10 cellular contexts compared by ENCODE assay signal in genomic region chr7:74097937-74098614, GRCh38. TPM values are rescaled to one million over a fixed set of nuclear protein-coding genes. Genes with fewer than 3 reads are reported as not detected.
DNase-seq lines count a peak whose midpoint lies in the region; ATAC-seq, FAIRE-seq and TF ChIP-seq lines count a peak whose summit lies in the region.
"Had no signal": no experiment of that assay in that cellular context is flagged by ENCODE, and none has a peak within 500 bp of the region (broad histone marks: within the 10 kb centered on the region; RNA-seq: fewer than 3 reads in every experiment).

No MANE protein-coding gene starts in this region.

- peaks cover 15% of the 10 kb centered on the region for H3K36me3 Mint-ChIP-seq in CD4-positive, CD25-positive, alpha-beta regulatory T cell

- TF ChIP-seq CTCF in PC-3 (conservative IDR thresholded peaks at IDR 0.05; ENCODE audit: low read depth, low read length) (no peak), epithelial cell of proximal tubule (conservative IDR thresholded peaks at IDR 0.05; ENCODE audit: low read depth, low read length) (no peak)

- peaks cover 11% of the 10 kb centered on the region for H3K36me3 ChIP-seq in CD4-positive, CD25-positive, alpha-beta regulatory T cell (ENCODE audit: control insufficient read depth, insufficient read depth, low read length)
- peaks cover 23% of the 10 kb centered on the region for H3K36me3 ChIP-seq in PC-3 (ENCODE audit: low read depth, low read length)
- peaks cover 3 to 4% of the 10 kb centered on the region in 2 donors for H3K36me3 ChIP-seq in small intestine (ENCODE audit: control insufficient read depth in 2 of 2, insufficient read depth in 2 of 2, low read length in 2 of 2)

- H3K27me3 ChIP-seq in CD4-positive, CD25-positive, alpha-beta regulatory T cell (ENCODE audit: control insufficient read depth, insufficient read depth, low read length), result no peaks in the 10 kb centered on the region
- no peaks in the 10 kb centered on the region for H3K27me3 ChIP-seq in PC-3 (ENCODE audit: low read length)
- H3K27me3 ChIP-seq in small intestine (ENCODE audit: control insufficient read depth in 2 of 2, insufficient read depth in 2 of 2, low read length in 2 of 2), result no peaks in the 10 kb centered on the region

- CTCF ChIA-PET in PC-3 (lab: Charles Lee), result no interaction called here

- no peaks in the 10 kb centered on the region for H3K9me3 ChIP-seq in CD4-positive, CD25-positive, alpha-beta regulatory T cell (ENCODE audit: control insufficient read depth in 2 of 2, low read length in 2 of 2)
- H3K9me3 ChIP-seq in PC-3 (ENCODE audit: low read length) (peaks cover 11% of the 10 kb centered on the region), small intestine (ENCODE audit: control insufficient read depth, low read depth) (no peaks in the 10 kb centered on the region)

- peaks cover 26% of the 10 kb centered on the region for H3K4me1 ChIP-seq in CD4-positive, CD25-positive, alpha-beta regulatory T cell (ENCODE audit: control insufficient read depth, insufficient read depth, low read length, poor library complexity, severe bottlenecking)
- H3K4me1 ChIP-seq in PC-3 (ENCODE audit: insufficient read depth, low read length), result peaks cover 36% of the 10 kb centered on the region
- no peaks in the 10 kb centered on the region for H3K4me1 ChIP-seq in small intestine (ENCODE audit: control insufficient read depth in 2 of 2, insufficient read depth in 1 of 2, low read depth in 1 of 2, low read length in 1 of 2)

- DNase-seq in CD4-positive, CD25-positive, alpha-beta regulatory T cell, result no peak
- DNase-seq in PC-3 (peak; percentile 84), epithelial cell of proximal tubule (ENCODE audit: low read depth) (peak; percentile 63), pulmonary artery endothelial cell (ENCODE audit: low read depth, low spot score) (peak; percentile 57), NCI-H774 (lab: John Stamatoyannopoulos, UW) (no peak), small intestine (no peak), kidney glomerular epithelial cell (lab: John Stamatoyannopoulos, UW) (no peak)
- DNase-seq: activated T-cell treated with anti-CD3 and anti-CD28 coated beads for 4 hours had no signal

- H3K27me3 Mint-ChIP-seq in CD4-positive, CD25-positive, alpha-beta regulatory T cell, result no peaks in the 10 kb centered on the region

- peaks cover 12% of the 10 kb centered on the region for H3K79me2 ChIP-seq in PC-3 (ENCODE audit: low read length)

- peaks cover 11% of the 10 kb centered on the region for H3F3A ChIP-seq in PC-3 (ENCODE audit: low read length, unreplicated experiment)

- POLR2A ChIA-PET in PC-3 (lab: Charles Lee; ENCODE audit: unreplicated experiment), result interaction anchor here (0.5 to 0.6 kb wide), 2 partner anchors 32 to 77 kb away, joined by 3 to 4 read pairs; no protein-coding TSS in a partner anchor

- no TSS peak for BruUV-seq in PC-3 (replicated peaks; lab: Mats Ljungman, UMichigan)

- no peaks in the 10 kb centered on the region for H4K20me1 ChIP-seq in PC-3 (ENCODE audit: low read length)

- H3K9me3 Mint-ChIP-seq in CD4-positive, CD25-positive, alpha-beta regulatory T cell, result no peaks in the 10 kb centered on the region

- H3K4me3 ChIP-seq in CD4-positive, CD25-positive, alpha-beta regulatory T cell (ENCODE audit: low read depth, low read length), result no peak overlapping the region
- H3K4me3 ChIP-seq in PC-3 (ENCODE audit: low read length) (no peak overlapping the region; the same call in 1 of the 2 replicates), epithelial cell of proximal tubule (ENCODE audit: low read depth, low read length) (no peak overlapping the region), small intestine (ENCODE audit: low read depth in 1 of 2, low read length in 2 of 2) (no peak overlapping the region)

- 74 to 91% (median 88%) methylated on average over 11 of the region's 11 CpGs for WGBS in small intestine, 3 donors

- FAIRE-seq in small intestine (lab: Jason Lieb, UNC), result no peak
- FAIRE-seq: islet of Langerhans had no signal

- peak overlapping the region; percentile 56 for H3K4me2 ChIP-seq in PC-3 (ENCODE audit: low read length)

- peak overlapping the region in 2 of 3 donors; percentile 20 to 54 for H3K27ac Mint-ChIP-seq in CD4-positive, CD25-positive, alpha-beta regulatory T cell

- peaks cover 4 to 17% (median 5%) of the 10 kb centered on the region in 4 donors for H3K4me1 Mint-ChIP-seq in CD4-positive, CD25-positive, alpha-beta regulatory T cell

- H2AFZ ChIP-seq in PC-3 (ENCODE audit: low read length), result peak overlapping the region; percentile 74

- peak overlapping the region; percentile 55 for H3K9ac ChIP-seq in PC-3 (ENCODE audit: low read length)

- peak overlapping the region in 1 of 4 donors; percentile 24 for H3K4me3 Mint-ChIP-seq in CD4-positive, CD25-positive, alpha-beta regulatory T cell

- H3K9me2 ChIP-seq in PC-3 (replicated peaks; ENCODE audit: low read length), result no peaks in the 10 kb centered on the region

- intact Hi-C loops in PC-3 (cut with micrococcal nuclease), result no loop called here

- no peak for ATAC-seq in CD4-positive, CD25-positive, alpha-beta regulatory T cell (ENCODE audit: low read depth in 2 of 2)
- ATAC-seq in PC-3, result peak; percentile 78
- no peak for ATAC-seq in HG03175 (IDR thresholded peaks at IDR 0.05; ENCODE audit: unreplicated experiment)

- H3K27ac ChIP-seq in CD4-positive, CD25-positive, alpha-beta regulatory T cell (ENCODE audit: insufficient read depth, low read length, poor library complexity, severe bottlenecking), result no peak overlapping the region
- H3K27ac ChIP-seq in PC-3 (ENCODE audit: low read length) (peak overlapping the region; percentile 97), small intestine (ENCODE audit: low read depth in 1 of 2, low read length in 1 of 2) (peak overlapping the region in 1 of 2 donors; percentile 37)

RNA-seq across cellular contexts. Expression of gene LIMK1, which starts 14.5 kb away (rescaled TPM):
- total RNA-seq in CD4-positive, CD25-positive, alpha-beta regulatory T cell, result 14.4 TPM
- 1 to 10 TPM; 1.7 to 3.1 (median 2.5) TPM for polyA plus RNA-seq in CD4-positive, CD25-positive, alpha-beta regulatory T cell
- 40.3 and 54.3 TPM in 2 replicates for total RNA-seq in PC-3 (2014; rRNA removed)
- 55.0 and 79.3 TPM in 2 replicates for total RNA-seq in epithelial cell of proximal tubule
- total RNA-seq in pulmonary artery endothelial cell, result 23.0 and 29.4 TPM in 2 replicates
- 1 to 10 TPM; 2.0 to 8.3 (median 5.7) TPM for polyA plus RNA-seq in small intestine

Comparison
In these comparisons a context has a peak if more than half of its experiments do, and no peak if none do; other contexts are left out.
1. DNase-seq: peak in PC-3 (single experiment), epithelial cell of proximal tubule (single experiment) and pulmonary artery endothelial cell (single experiment); none in CD4-positive, CD25-positive, alpha-beta regulatory T cell (0 of 3), NCI-H774 (single experiment), small intestine (single experiment) and kidney glomerular epithelial cell (single experiment).